19 cellular contexts compared by ENCODE assay signal in the genomic region with DNA sequence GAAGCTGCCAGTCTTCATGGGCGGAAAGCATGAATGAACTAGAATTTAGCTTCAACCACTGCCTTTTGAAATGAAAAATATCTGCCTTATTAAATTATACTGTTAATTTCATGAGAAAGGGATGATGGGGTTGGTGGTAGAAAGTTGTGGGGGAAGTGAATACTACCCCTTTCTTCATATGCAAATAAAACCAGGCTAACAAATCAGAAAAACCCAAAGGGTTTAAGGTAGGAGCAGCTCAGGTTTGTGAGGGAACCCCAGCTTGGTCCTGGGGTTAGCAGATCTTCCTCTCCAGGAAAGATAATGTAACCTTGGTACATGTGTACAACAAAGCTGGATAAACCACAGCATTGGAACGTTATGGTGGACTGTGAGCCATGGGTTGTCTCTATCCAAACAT.
A peak's percentile ranks its signal among the peaks of the same experiment; 100 is the strongest.
DNase-seq lines count a peak whose midpoint lies in the region; ATAC-seq, FAIRE-seq and TF ChIP-seq lines count a peak whose summit lies in the region.
"Had no signal": no experiment of that assay in that cellular context is flagged by ENCODE, and none has a peak within 500 bp of the region (broad histone marks: within the 10 kb centered on the region; RNA-seq: fewer than 3 reads in every experiment).

No MANE protein-coding gene starts in this region.

- in situ Hi-C loops in GM12878 (cut with MboI), result no loop called here

- intact Hi-C loops in GM12878 (cut with micrococcal nuclease; ENCODE audit: unreplicated experiment), result loop anchor here (10.0 kb wide), 1 partner anchor 99 kb away; no protein-coding TSS in a partner anchor

- no TSS peak for BruUV-seq in GM12878 (replicated peaks; lab: Mats Ljungman, UMichigan)

- no peak for TF ChIP-seq POLR2A in GM12878 (IDR thresholded peaks at IDR 0.05; ENCODE audit: low read depth, low read length)

- SMC1A ChIA-PET in GM12878 (lab: Charles Lee; ENCODE audit: uncharacterized antibody, unreplicated experiment), result interaction anchor here (1.3 to 5.2 kb wide), 13 partner anchors 8 to 139 kb away, joined by 3 to 34 read pairs (median 8); no protein-coding TSS in a partner anchor

- no peaks in the 10 kb centered on the region for H3K9me3 Mint-ChIP-seq in activated naive CD4-positive, alpha-beta T cell treated with anti-CD3 and anti-CD28 coated beads, Interleukin-2, amount 50 U/mL, for 24 hours
- H3K9me3 Mint-ChIP-seq in stimulated activated effector memory CD8-positive, alpha-beta T cell treated with anti-CD3 and anti-CD28 coated beads, Interleukin-12 subunit alpha, Interleukin-12 subunit beta, amount 100 ng/mL, for 72 hours, result no peaks in the 10 kb centered on the region

- peaks cover 76% of the 10 kb centered on the region for H3K79me2 ChIP-seq in OCI-LY3 (ENCODE audit: low read length)
- peaks cover 60% of the 10 kb centered on the region for H3K79me2 ChIP-seq in GM12878 (ENCODE audit: control insufficient read depth, insufficient read depth, low read length)

- H3K36me3 Mint-ChIP-seq in activated naive CD4-positive, alpha-beta T cell treated with anti-CD3 and anti-CD28 coated beads, Interleukin-2, amount 50 U/mL, for 24 hours, result peaks cover 3% of the 10 kb centered on the region
- peaks cover 87% of the 10 kb centered on the region for H3K36me3 Mint-ChIP-seq in stimulated activated effector memory CD8-positive, alpha-beta T cell treated with anti-CD3 and anti-CD28 coated beads, Interleukin-12 subunit alpha, Interleukin-12 subunit beta, amount 100 ng/mL, for 72 hours

- no peaks in the 10 kb centered on the region for H3K27me3 Mint-ChIP-seq in activated naive CD4-positive, alpha-beta T cell treated with anti-CD3 and anti-CD28 coated beads, Interleukin-2, amount 50 U/mL, for 24 hours

- H3K9ac ChIP-seq in OCI-LY3 (ENCODE audit: low read length) (peak overlapping the region; percentile 56; the same call in 1 of the 2 replicates), GM12878 (ENCODE audit: control insufficient read depth, insufficient read depth, low read length) (peak overlapping the region; percentile 44; the same call in 1 of the 2 replicates)

- H4K20me1 ChIP-seq in OCI-LY3 (ENCODE audit: insufficient read depth, low read length) (peaks cover 20% of the 10 kb centered on the region), GM12878 (ENCODE audit: control insufficient read depth, insufficient read depth) (peaks cover 3% of the 10 kb centered on the region; the same call in 1 of the 2 replicates)

- H3K27ac Mint-ChIP-seq in activated naive CD4-positive, alpha-beta T cell treated with anti-CD3 and anti-CD28 coated beads, Interleukin-2, amount 50 U/mL, for 24 hours, result peak overlapping the region; percentile 56
- H3K27ac Mint-ChIP-seq in stimulated activated effector memory CD8-positive, alpha-beta T cell treated with anti-CD3 and anti-CD28 coated beads, Interleukin-12 subunit alpha, Interleukin-12 subunit beta, amount 100 ng/mL, for 72 hours, result peak overlapping the region; percentile 80

- ATAC-seq in GM12878, result no peak
- ATAC-seq in stimulated activated effector memory CD8-positive, alpha-beta T cell treated with anti-CD3 and anti-CD28 coated beads, Interleukin-12 subunit alpha, Interleukin-12 subunit beta, amount 100 ng/mL, for 72 hours, result no peak
- no peak for ATAC-seq in GM18909 (IDR thresholded peaks at IDR 0.05; ENCODE audit: poor library complexity, unreplicated experiment)
- ATAC-seq: esophagus mucosa had no signal

- peaks cover 95% of the 10 kb centered on the region for H3K4me1 Mint-ChIP-seq in activated naive CD4-positive, alpha-beta T cell treated with anti-CD3 and anti-CD28 coated beads, Interleukin-2, amount 50 U/mL, for 24 hours
- H3K4me1 Mint-ChIP-seq in stimulated activated effector memory CD8-positive, alpha-beta T cell treated with anti-CD3 and anti-CD28 coated beads, Interleukin-12 subunit alpha, Interleukin-12 subunit beta, amount 100 ng/mL, for 72 hours, result peaks cover 91% of the 10 kb centered on the region

- H3K36me3 ChIP-seq in OCI-LY3 (replicated peaks; ENCODE audit: low read depth, low read length), result no peaks in the 10 kb centered on the region
- peaks cover 0 to 8% of the 10 kb centered on the region in 2 experiments; a peak in 2 of 4 replicates for H3K36me3 ChIP-seq in GM12878 (ENCODE audit: control insufficient read depth in 2 of 2, insufficient read depth in 2 of 2, low read length in 1 of 2)
- no peaks in the 10 kb centered on the region for H3K36me3 ChIP-seq in MG63
- H3K36me3 ChIP-seq: prostate gland had no signal

- H3K4me3 ChIP-seq in OCI-LY3 (ENCODE audit: low read length) (peak overlapping the region; percentile 60), GM12878 (no peak overlapping the region), MG63 (no peak overlapping the region)
- H3K4me3 ChIP-seq: prostate gland, thoracic aorta had no signal

- no peak for TF ChIP-seq EP300 in GM12878 (IDR thresholded peaks at IDR 0.05; ENCODE audit: borderline replicate concordance in 1 of 2, control insufficient read depth in 1 of 2, low read depth in 2 of 2, low read length in 2 of 2)

- FAIRE-seq in GM12878 (lab: Jason Lieb, UNC), result no peak
- FAIRE-seq: G401.6 had no signal

- no peak for TF ChIP-seq RAD21 in GM12878 (IDR thresholded peaks at IDR 0.05; ENCODE audit: insufficient read depth, low read depth, low read length)

- H3K4me3 Mint-ChIP-seq in activated naive CD4-positive, alpha-beta T cell treated with anti-CD3 and anti-CD28 coated beads, Interleukin-2, amount 50 U/mL, for 24 hours, result no peak overlapping the region
- no peak overlapping the region for H3K4me3 Mint-ChIP-seq in stimulated activated effector memory CD8-positive, alpha-beta T cell treated with anti-CD3 and anti-CD28 coated beads, Interleukin-12 subunit alpha, Interleukin-12 subunit beta, amount 100 ng/mL, for 72 hours
- H3K4me3 Mint-ChIP-seq: CD14-positive monocyte had no signal

- H3K27me3 ChIP-seq in OCI-LY3 (ENCODE audit: low read depth, low read length), result no peaks in the 10 kb centered on the region
- H3K27me3 ChIP-seq in GM12878 (replicated peaks in 1 of 2; ENCODE audit: control insufficient read depth in 2 of 2, insufficient read depth in 2 of 2, low read length in 1 of 2), result no peaks in the 10 kb centered on the region
- no peaks in the 10 kb centered on the region for H3K27me3 ChIP-seq in MG63

- H3K4me1 ChIP-seq in OCI-LY3 (ENCODE audit: low read length) (peaks cover 70% of the 10 kb centered on the region), GM12878 (ENCODE audit: control insufficient read depth, insufficient read depth, low read length) (peaks cover 50% of the 10 kb centered on the region)
- H3K4me1 ChIP-seq: prostate gland had no signal

- TF ChIP-seq CTCF in OCI-LY3 (IDR thresholded peaks at IDR 0.05; ENCODE audit: low read depth, low read length), result no peak
- TF ChIP-seq CTCF in GM12878 (IDR thresholded peaks at IDR 0.05 in 2 of 3, conservative IDR thresholded peaks at IDR 0.05 in 1 of 3; ENCODE audit: control insufficient read depth in 2 of 3, extremely low read depth in 1 of 3, insufficient read depth in 1 of 3, low read depth in 3 of 3, low read length in 3 of 3), result no peak

- H3K9me3 ChIP-seq in OCI-LY3 (ENCODE audit: insufficient read depth, low read length) (no peaks in the 10 kb centered on the region), GM12878 (replicated peaks; ENCODE audit: control insufficient read depth, insufficient read depth, low read length) (no peaks in the 10 kb centered on the region), MG63 (no peaks in the 10 kb centered on the region)
- H3K9me3 ChIP-seq: prostate gland, thoracic aorta had no signal

- H3K4me2 ChIP-seq in OCI-LY3 (ENCODE audit: low read length) (peak overlapping the region; percentile 84), GM12878 (ENCODE audit: control insufficient read depth, insufficient read depth) (peak overlapping the region; percentile 84)

- 79% methylated on average over 2 of the region's 2 CpGs for WGBS in GM12878 (ENCODE audit: insufficient coverage, insufficient replicate concordance, low lambda C conversion rate, missing lambda C conversion rate)

- CTCF ChIA-PET in GM12878 (lab: Yijun Ruan, JAX), result interaction anchor here (0.7 to 8.3 kb wide), 15 partner anchors 11 to 139 kb away, joined by 4 to 72 read pairs (median 6); no protein-coding TSS in a partner anchor

- no peak for DNase-seq in activated naive CD4-positive, alpha-beta T cell treated with anti-CD3 and anti-CD28 coated beads, Interleukin-2, amount 50 U/mL, for 16 hours
- DNase-seq in GM12878 (ENCODE audit: low read depth, low spot score) (no peak), MG63 (no peak), LoVo (ENCODE audit: low spot score) (no peak)
- no peak for DNase-seq in stimulated activated effector memory CD8-positive, alpha-beta T cell treated with anti-CD3 and anti-CD28 coated beads, Interleukin-12 subunit alpha, Interleukin-12 subunit beta, amount 100 ng/mL, for 72 hours (ENCODE audit: low spot score in 2 of 2)
- DNase-seq: activated CD8-positive, alpha-beta memory T cell treated with anti-CD3 and anti-CD28 coated beads, Interleukin-2, amount 50 U/mL, for 48 hours; foreskin melanocyte; NCI-H146; NCI-H526 treated with DMSO at 0.1 percent for 48 hours; SW 1271 had no signal

- RAD21 ChIA-PET in GM12878 (lab: Charles Lee; ENCODE audit: unreplicated experiment), result interaction anchor here (0.6 to 3.5 kb wide), 11 partner anchors 21 to 148 kb away, joined by 3 to 52 read pairs (median 5); no protein-coding TSS in a partner anchor

- H3K27ac ChIP-seq in OCI-LY3 (ENCODE audit: low read length) (peak overlapping the region; percentile 88), GM12878 (ENCODE audit: control insufficient read depth, insufficient read depth) (peak overlapping the region; percentile 76)
- H3K27ac ChIP-seq: prostate gland, RWPE1, thoracic aorta had no signal

- POLR2A ChIA-PET in GM12878 (lab: Charles Lee), result interaction anchor here (0.9 to 1.5 kb wide), 4 partner anchors 14 to 73 kb away, joined by 4 to 11 read pairs (median 6); no protein-coding TSS in a partner anchor

- no peak overlapping the region for H2AFZ ChIP-seq in OCI-LY3 (ENCODE audit: low read depth, low read length)
- H2AFZ ChIP-seq in GM12878 (ENCODE audit: control insufficient read depth, low read depth, low read length), result no peak overlapping the region

TF ChIP-seq in GM12878, 131 proteins besides CTCF, POLR2A, EP300 and RAD21:
- peak; percentile 32; the same call in 1 of the 2 replicates for TF ChIP-seq RUNX3 (IDR thresholded peaks at IDR 0.05; ENCODE audit: low read length)
- no peak for TF ChIP-seq ZNF274 (IDR thresholded peaks at IDR 0.05; ENCODE audit: insufficient read depth, insufficient read length)
